ENCODE assay signal across 1 cellular context in genomic region chr10:86957471-86958108, GRCh38.
TF ChIP-seq lines count a peak whose summit lies in the region.

A gene with protein sequence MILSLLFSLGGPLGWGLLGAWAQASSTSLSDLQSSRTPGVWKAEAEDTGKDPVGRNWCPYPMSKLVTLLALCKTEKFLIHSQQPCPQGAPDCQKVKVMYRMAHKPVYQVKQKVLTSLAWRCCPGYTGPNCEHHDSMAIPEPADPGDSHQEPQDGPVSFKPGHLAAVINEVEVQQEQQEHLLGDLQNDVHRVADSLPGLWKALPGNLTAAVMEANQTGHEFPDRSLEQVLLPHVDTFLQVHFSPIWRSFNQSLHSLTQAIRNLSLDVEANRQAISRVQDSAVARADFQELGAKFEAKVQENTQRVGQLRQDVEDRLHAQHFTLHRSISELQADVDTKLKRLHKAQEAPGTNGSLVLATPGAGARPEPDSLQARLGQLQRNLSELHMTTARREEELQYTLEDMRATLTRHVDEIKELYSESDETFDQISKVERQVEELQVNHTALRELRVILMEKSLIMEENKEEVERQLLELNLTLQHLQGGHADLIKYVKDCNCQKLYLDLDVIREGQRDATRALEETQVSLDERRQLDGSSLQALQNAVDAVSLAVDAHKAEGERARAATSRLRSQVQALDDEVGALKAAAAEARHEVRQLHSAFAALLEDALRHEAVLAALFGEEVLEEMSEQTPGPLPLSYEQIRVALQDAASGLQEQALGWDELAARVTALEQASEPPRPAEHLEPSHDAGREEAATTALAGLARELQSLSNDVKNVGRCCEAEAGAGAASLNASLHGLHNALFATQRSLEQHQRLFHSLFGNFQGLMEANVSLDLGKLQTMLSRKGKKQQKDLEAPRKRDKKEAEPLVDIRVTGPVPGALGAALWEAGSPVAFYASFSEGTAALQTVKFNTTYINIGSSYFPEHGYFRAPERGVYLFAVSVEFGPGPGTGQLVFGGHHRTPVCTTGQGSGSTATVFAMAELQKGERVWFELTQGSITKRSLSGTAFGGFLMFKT (minus strand): TSS chr10:86957615. CDS start chr10:86957541, 74 bp downstream.

TF ChIP-seq in HCT116, 20 proteins besides CTCF, POLR2A, EP300 and RAD21 (continued from another document):
- TF ChIP-seq SIN3A (IDR thresholded peaks at IDR 0.05; ENCODE audit: low read depth) (no peak), ZBTB33 (IDR thresholded peaks at IDR 0.05; ENCODE audit: extremely low read depth, insufficient replicate concordance, low read length) (no peak), ELF1 (IDR thresholded peaks at IDR 0.05; ENCODE audit: borderline replicate concordance, low read depth) (no peak), CEBPB (IDR thresholded peaks at IDR 0.05; ENCODE audit: low read depth) (no peak), YY1 (IDR thresholded peaks at IDR 0.05; ENCODE audit: extremely low read depth, insufficient replicate concordance, low read depth, low read length) (no peak), REST (IDR thresholded peaks at IDR 0.05; ENCODE audit: low read depth) (no peak), ZNF274 (IDR thresholded peaks at IDR 0.05; ENCODE audit: low read depth, low read length) (no peak), EZH2 (IDR thresholded peaks at IDR 0.05) (no peak), CBX3 (IDR thresholded peaks at IDR 0.05; ENCODE audit: low read depth) (no peak), EZH2phosphoT487 (IDR thresholded peaks at IDR 0.05; ENCODE audit: borderline replicate concordance) (no peak), TCF7L2 (IDR thresholded peaks at IDR 0.05; ENCODE audit: borderline replicate concordance, extremely low read depth, insufficient read depth, insufficient read length) (no peak)
- TF ChIP-seq, protein P1, sequence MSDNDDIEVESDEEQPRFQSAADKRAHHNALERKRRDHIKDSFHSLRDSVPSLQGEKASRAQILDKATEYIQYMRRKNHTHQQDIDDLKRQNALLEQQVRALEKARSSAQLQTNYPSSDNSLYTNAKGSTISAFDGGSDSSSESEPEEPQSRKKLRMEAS (IDR thresholded peaks at IDR 0.05): no peak
